Comparison of ENCODE assay signal across 1 cellular context in genomic region chr5:150511641-150512367, GRCh38.
TF ChIP-seq lines count a peak whose summit lies in the region.

No MANE protein-coding gene starts in this region.

TF ChIP-seq in GM23338, 12 proteins besides CTCF, POLR2A, EP300 and RAD21 (continued from another document):
- TF ChIP-seq ZNF462 (CRISPR knock-in tag; IDR thresholded peaks at IDR 0.05) (no peak), CREB1 (CRISPR knock-in tag; IDR thresholded peaks at IDR 0.05; ENCODE audit: low read depth) (no peak), ZNF331 (CRISPR knock-in tag; IDR thresholded peaks at IDR 0.05; ENCODE audit: low read depth) (no peak)
